8 cellular contexts compared by ENCODE assay signal in the genomic region with DNA sequence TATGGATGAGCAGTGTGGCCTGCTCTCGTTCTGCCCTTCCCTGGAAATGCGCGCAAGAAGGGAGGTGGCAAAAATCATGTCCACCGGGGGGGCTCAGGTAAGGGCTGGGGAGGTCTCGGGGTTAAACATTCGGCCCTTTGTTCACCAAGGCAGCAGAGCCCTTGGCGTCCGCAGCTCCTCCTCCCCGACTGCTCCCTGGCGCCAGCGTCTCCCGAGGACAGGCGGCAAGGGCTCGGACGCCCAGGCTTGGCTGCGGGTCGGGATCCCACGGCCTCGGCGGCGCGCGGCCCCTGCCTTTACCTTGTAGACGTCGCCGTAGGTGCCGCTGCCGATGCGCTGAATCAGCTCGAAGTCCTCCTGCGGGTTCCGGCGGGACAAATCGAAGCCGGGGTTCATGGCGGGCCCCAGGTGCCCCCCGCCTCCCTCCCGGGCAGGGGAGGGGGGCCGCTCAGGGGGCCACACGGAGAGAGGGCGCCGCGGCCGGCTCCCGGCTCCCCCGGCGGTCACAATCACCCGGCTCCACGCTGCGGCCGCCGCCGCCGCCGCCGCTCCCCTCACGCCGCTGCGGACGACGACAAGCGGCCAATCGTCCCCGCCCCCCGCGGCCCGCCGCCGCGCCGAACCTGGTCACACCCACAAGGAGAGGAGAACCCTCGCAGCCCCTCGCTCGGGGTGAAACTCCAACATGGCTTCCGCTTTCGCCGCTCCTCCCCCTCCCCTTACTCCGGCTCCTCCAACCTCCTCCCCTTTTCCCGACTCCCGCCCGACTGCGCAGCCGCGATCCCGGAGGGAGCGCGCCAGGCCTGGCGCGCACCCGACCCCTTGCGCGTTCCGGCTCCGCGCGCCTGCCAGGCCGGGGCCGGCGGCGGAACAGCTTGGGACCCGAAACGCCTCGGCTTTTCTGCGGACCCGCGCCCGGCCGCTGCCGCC. TPM values are rescaled to one million over a fixed set of nuclear protein-coding genes. Genes with fewer than 3 reads are reported as not detected.
DNase-seq lines count a peak whose midpoint lies in the region; ATAC-seq and TF ChIP-seq lines count a peak whose summit lies in the region.

TSS of gene MAP4K3 (minus strand) at position 694 of the 930 bp plus-strand sequence. CDS start at position 396, 298 bp downstream.

- DNase-seq in GM13976 (ENCODE audit: low spot score) (peak; percentile 91), NCI-H1436 treated with DMSO at 0.1 percent for 48 hours (lab: John Stamatoyannopoulos, UW) (peak; percentile 54), T-helper 1 cell (peak; percentile 52 to 79 (median 56)), amniotic epithelial cell (ENCODE audit: low read depth) (peak; percentile 93), left cardiac atrium (peak; percentile 94), posterior vena cava (ENCODE audit: low spot score) (peak; percentile 96), upper lobe of left lung (peak; percentile 95 to 97)

- peak within 1 kb of the TSS; percentile 93 to 99 (median 96) for H3K27ac ChIP-seq in upper lobe of left lung

- peak in 3 of 4 donors; percentile 68 to 90 (median 88) for TF ChIP-seq POLR2A in upper lobe of left lung (IDR thresholded peaks at IDR 0.05)

- H3K36me3 ChIP-seq in upper lobe of left lung = no peaks in the 10 kb centered on the region

- peak; percentile 86 for ATAC-seq in HG02840 (IDR thresholded peaks at IDR 0.05; ENCODE audit: low FRiP score, unreplicated experiment)
- peak; percentile 95 for ATAC-seq in left cardiac atrium
- ATAC-seq in upper lobe of left lung (ENCODE audit: low FRiP score in 2 of 2) = peak; percentile 94 to 96

- no peak for TF ChIP-seq EP300 in upper lobe of left lung (IDR thresholded peaks at IDR 0.05)

- intact Hi-C loops in left cardiac atrium (cut with DNase I) (loop anchor here in 1 of 2 donors (2.0 to 5.0 kb wide), 2 partner anchors 58 to 65 kb away; no protein-coding TSS in a partner anchor), posterior vena cava (cut with DNase I) (loop anchor here in 1 of 2 donors (5.0 kb wide), 1 partner anchor 75 kb away; no protein-coding TSS in a partner anchor)

- H3K27me3 ChIP-seq in upper lobe of left lung = no peaks in the 10 kb centered on the region

- TF ChIP-seq CTCF in GM13976 (IDR thresholded peaks at IDR 0.05; ENCODE audit: borderline replicate concordance, control extremely low read depth, extremely low read depth, insufficient read depth, missing control alignments) (no peak), upper lobe of left lung (IDR thresholded peaks at IDR 0.05) (peak in 2 of 6 experiments; percentile 13 to 20)

- peaks cover 29 to 56% (median 41%) of the 10 kb centered on the region in 4 donors for H3K4me1 ChIP-seq in upper lobe of left lung

- peak within 1 kb of the TSS; percentile 57 to 97 (median 92) for H3K4me3 ChIP-seq in upper lobe of left lung

- 1 to 3% methylated on average over 8 to 90 of the region's 109 CpGs for WGBS in upper lobe of left lung, 2 donors

- H3K9me3 ChIP-seq in upper lobe of left lung = no peaks in the 10 kb centered on the region

- in situ Hi-C loops in GM13976 (cut with MboI; ENCODE audit: low sequenced_read_pairs, unreplicated experiment) = no loop called here

RNA-seq across cellular contexts. Expression of gene MAP4K3, which starts in this region (rescaled TPM):
- 10 to 100 TPM; 28.0 to 31.2 TPM for total RNA-seq in left cardiac atrium
- 10 to 100 TPM; 24.7 to 47.4 TPM for total RNA-seq in posterior vena cava
- total RNA-seq in upper lobe of left lung = 10 to 100 TPM; 29.8 to 83.6 (median 51.1) TPM

Comparison
In these comparisons a context has a peak if more than half of its experiments do, and no peak if none do; other contexts are left out.
1. Peak in every context shown above with its lines: DNase-seq, ATAC-seq, H3K4me3 ChIP-seq and H3K27ac ChIP-seq.